ENCODE assay signal across 11 cellular contexts in genomic region chr6:137025786-137026730, GRCh38. TPM values are rescaled to one million over a fixed set of nuclear protein-coding genes. Genes with fewer than 3 reads are reported as not detected.
DNase-seq lines count a peak whose midpoint lies in the region; ATAC-seq and TF ChIP-seq lines count a peak whose summit lies in the region.
"Had no signal": no experiment of that assay in that cellular context is flagged by ENCODE, and none has a peak within 500 bp of the region (broad histone marks: within the 10 kb centered on the region; RNA-seq: fewer than 3 reads in every experiment).

No MANE protein-coding gene starts in this region.

- H3K9me3 ChIP-seq in parathyroid adenoma (ENCODE audit: control insufficient read depth, low read length) = no peaks in the 10 kb centered on the region

- H3K4me3 ChIP-seq in parathyroid adenoma (ENCODE audit: low read depth, low read length) = no peak overlapping the region

- H3K79me2 ChIP-seq in parathyroid adenoma = no peaks in the 10 kb centered on the region

- no peaks in the 10 kb centered on the region for H3K9me3 Mint-ChIP-seq in MCF 10A (ENCODE audit: unreplicated experiment)
- H3K9me3 Mint-ChIP-seq: CD8-positive, alpha-beta T cell; T-helper 1 cell treated with Interleukin-12 subunit alpha and Interleukin-12 subunit beta and Interleukin-4 antibody, amounts not matched to agents 30 μg/mL and 1 μg/mL, for 36 hours had no signal

- H3K27ac ChIP-seq in parathyroid adenoma = no peak overlapping the region

- no peaks in the 10 kb centered on the region for H3K27me3 Mint-ChIP-seq in MCF 10A (ENCODE audit: insufficient read depth, unreplicated experiment)

- CTCF ChIA-PET in MCF 10A (lab: Yijun Ruan, JAX) = interaction anchor here (0.6 to 4.8 kb wide), 5 partner anchors 9 to 51 kb away, joined by 3 to 24 read pairs (median 3); no protein-coding TSS in a partner anchor

- H3K4me1 ChIP-seq in parathyroid adenoma = peaks cover 5% of the 10 kb centered on the region

- H2AFZ ChIP-seq in parathyroid adenoma = no peak overlapping the region

- TF ChIP-seq CTCF in MCF 10A (IDR thresholded peaks at IDR 0.05; ENCODE audit: unreplicated experiment) (no peak), parathyroid adenoma (IDR thresholded peaks at IDR 0.05) (no peak)

- no peaks in the 10 kb centered on the region for H3K36me3 ChIP-seq in parathyroid adenoma (ENCODE audit: control insufficient read depth, insufficient read depth, low read length)

- intact Hi-C loops in MCF 10A (cut with micrococcal nuclease) (no loop called here), left ventricle myocardium superior (cut with micrococcal nuclease) (no loop called here)

- H3K9ac ChIP-seq in parathyroid adenoma = no peak overlapping the region

- POLR2A ChIA-PET in MCF 10A (lab: Yijun Ruan, JAX) = interaction anchor here (1.6 to 3.1 kb wide), 3 partner anchors 11 to 13 kb away, joined by 5 to 14 read pairs (median 6); no protein-coding TSS in a partner anchor

- no peaks in the 10 kb centered on the region for H3K27me3 ChIP-seq in parathyroid adenoma (ENCODE audit: control insufficient read depth, insufficient read depth, low read length)

- ATAC-seq in GM18861 (IDR thresholded peaks at IDR 0.05; ENCODE audit: unreplicated experiment) = peak; percentile 70
- no peak for ATAC-seq in GM21717 (IDR thresholded peaks at IDR 0.05; ENCODE audit: unreplicated experiment)
- ATAC-seq in GM21447 (IDR thresholded peaks at IDR 0.05; ENCODE audit: unreplicated experiment) = no peak
- no peak for ATAC-seq in left ventricle myocardium superior
- ATAC-seq: CD8-positive, alpha-beta T cell had no signal

- H3K36me3 Mint-ChIP-seq in MCF 10A (ENCODE audit: insufficient read depth, unreplicated experiment) = no peaks in the 10 kb centered on the region
- H3K36me3 Mint-ChIP-seq: CD8-positive, alpha-beta T cell had no signal

- H3K27ac Mint-ChIP-seq in MCF 10A (ENCODE audit: low read depth, unreplicated experiment) = peak overlapping the region; percentile 74
- H3K27ac Mint-ChIP-seq: CD8-positive, alpha-beta T cell; T-helper 1 cell treated with Interleukin-12 subunit alpha and Interleukin-12 subunit beta and Interleukin-4 antibody, amounts not matched to agents 30 μg/mL and 1 μg/mL, for 36 hours had no signal

- DNase-seq in HPDE6-E6E7 (ENCODE audit: extremely low spot score) = peak; percentile 76
- DNase-seq in MCF 10A (ENCODE audit: unreplicated experiment) = peak; percentile 75
- DNase-seq in NCI-H1105 (lab: John Stamatoyannopoulos, UW) = no peak
- no peak for DNase-seq in left ventricle myocardium superior
- DNase-seq: CD8-positive, alpha-beta T cell; NCI-H774 had no signal

- H3K4me3 Mint-ChIP-seq in MCF 10A (ENCODE audit: unreplicated experiment) = peak overlapping the region; percentile 15
- H3K4me3 Mint-ChIP-seq: CD8-positive, alpha-beta T cell; T-helper 1 cell treated with Interleukin-12 subunit alpha and Interleukin-12 subunit beta and Interleukin-4 antibody, amounts not matched to agents 30 μg/mL and 1 μg/mL, for 36 hours had no signal

- no TSS peak for BruUV-seq in MCF 10A (replicated peaks; lab: Mats Ljungman, UMichigan)

- peak overlapping the region; percentile 5 for H3K4me2 ChIP-seq in parathyroid adenoma (ENCODE audit: low read length)

- peaks cover 25% of the 10 kb centered on the region for H3K4me1 Mint-ChIP-seq in MCF 10A (ENCODE audit: insufficient read depth, unreplicated experiment)

RNA-seq across cellular contexts. Expression of gene IL20RA, which starts 18.7 kb away (rescaled TPM):
- total RNA-seq in MCF 10A (2022) (0.23 and 0.37 TPM in 2 replicates), left ventricle myocardium superior (7.2 TPM)
- total RNA-seq: CD8-positive, alpha-beta T cell had no signal

Comparison
In these comparisons a context has a peak if more than half of its experiments do, and no peak if none do; other contexts are left out.
1. DNase-seq: peak in HPDE6-E6E7 (single experiment) and MCF 10A (single experiment); none in NCI-H1105 (single experiment) and left ventricle myocardium superior (single experiment).